ENCODE assay signal across 8 cellular contexts in the genomic region with DNA sequence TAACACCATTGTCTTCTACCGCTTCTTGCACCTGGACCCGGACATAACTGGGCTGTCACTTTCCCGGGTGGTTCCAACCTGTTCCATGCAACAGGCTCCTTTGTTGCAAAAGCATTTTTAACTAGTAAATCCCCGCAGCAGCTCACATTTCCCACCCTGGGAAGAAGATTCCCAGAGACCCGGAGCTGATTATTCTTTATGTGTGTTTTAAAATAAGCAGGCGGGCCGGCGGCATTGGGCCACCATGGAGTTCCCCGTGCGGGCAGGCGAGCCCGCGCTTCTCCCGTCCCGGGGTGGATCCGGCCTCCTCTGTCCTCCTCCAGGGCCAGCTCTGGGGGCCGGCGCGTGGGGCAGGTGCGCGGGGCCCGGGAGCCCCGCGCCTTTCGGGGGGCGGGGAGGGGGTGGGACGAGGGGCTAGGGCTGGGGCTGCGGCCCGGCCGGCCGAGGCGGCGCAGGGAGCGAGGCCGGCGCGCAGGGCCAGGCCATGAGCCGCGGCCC. TPM values are rescaled to one million over a fixed set of nuclear protein-coding genes. Genes with fewer than 3 reads are reported as not detected.
A peak's percentile ranks its signal among the peaks of the same experiment; 100 is the strongest.
DNase-seq lines count a peak whose midpoint lies in the region; ATAC-seq and TF ChIP-seq lines count a peak whose summit lies in the region.

No MANE protein-coding gene starts in this region.

- no peak for TF ChIP-seq CTCF in HFF-Myc (IDR thresholded peaks at IDR 0.05; ENCODE audit: low read depth, low read length, missing control alignments)

- H3K27me3 Mint-ChIP-seq in stimulated activated naive CD8-positive, alpha-beta T cell treated with anti-CD3 and anti-CD28 coated beads, Interleukin-15, amount 100 ng/mL, for 72 hours, result no peaks in the 10 kb centered on the region

- no peaks in the 10 kb centered on the region for H3K9me3 Mint-ChIP-seq in activated naive CD4-positive, alpha-beta T cell treated with anti-CD3 and anti-CD28 coated beads, Interleukin-2, amount 50 U/mL, for 72 hours
- H3K9me3 Mint-ChIP-seq in stimulated activated naive CD8-positive, alpha-beta T cell treated with anti-CD3 and anti-CD28 coated beads, Interleukin-15, amount 100 ng/mL, for 72 hours, result no peaks in the 10 kb centered on the region

- no peak for ATAC-seq in activated naive CD4-positive, alpha-beta T cell treated with anti-CD3 and anti-CD28 coated beads, Interleukin-2, amount 50 U/mL, for 72 hours
- ATAC-seq in stimulated activated naive CD8-positive, alpha-beta T cell treated with anti-CD3 and anti-CD28 coated beads, Interleukin-15, amount 100 ng/mL, for 72 hours, result no peak
- no peak for ATAC-seq in GM21619 (IDR thresholded peaks at IDR 0.05; ENCODE audit: unreplicated experiment)
- no peak for ATAC-seq in HG03457 (IDR thresholded peaks at IDR 0.05; ENCODE audit: unreplicated experiment)

- peaks cover 47% of the 10 kb centered on the region for H3K4me1 Mint-ChIP-seq in stimulated activated naive CD8-positive, alpha-beta T cell treated with anti-CD3 and anti-CD28 coated beads, Interleukin-15, amount 100 ng/mL, for 72 hours

- H3K4me3 ChIP-seq in HFF-Myc (replicated peaks; ENCODE audit: low read depth, low read length), result peak overlapping the region; percentile 72

- H3K27ac Mint-ChIP-seq in activated naive CD4-positive, alpha-beta T cell treated with anti-CD3 and anti-CD28 coated beads, Interleukin-2, amount 50 U/mL, for 72 hours, result peak overlapping the region; percentile 83 to 92
- H3K27ac Mint-ChIP-seq in stimulated activated naive CD8-positive, alpha-beta T cell treated with anti-CD3 and anti-CD28 coated beads, Interleukin-15, amount 100 ng/mL, for 72 hours, result peak overlapping the region; percentile 76 to 94

- H3K36me3 Mint-ChIP-seq in activated naive CD4-positive, alpha-beta T cell treated with anti-CD3 and anti-CD28 coated beads, Interleukin-2, amount 50 U/mL, for 72 hours, result peaks cover 9 to 26% of the 10 kb centered on the region in 2 donors

- DNase-seq in AG08395 (ENCODE audit: low spot score) (peak; percentile 9), HFF-Myc (ENCODE audit: extremely low read depth, low read depth) (no peak), iris pigment epithelial cell (ENCODE audit: low read depth) (peak; percentile 55), T1000 (lab: John Stamatoyannopoulos, UW) (no peak)
- DNase-seq in activated naive CD4-positive, alpha-beta T cell treated with anti-CD3 and anti-CD28 coated beads, Interleukin-2, amount 50 U/mL, for 72 hours (ENCODE audit: low spot score in 2 of 2), result peak in 1 of 2 donors; percentile 23
- peak; percentile 21 to 29 for DNase-seq in stimulated activated naive CD8-positive, alpha-beta T cell treated with anti-CD3 and anti-CD28 coated beads, Interleukin-15, amount 100 ng/mL, for 72 hours

- H3K4me3 Mint-ChIP-seq in stimulated activated naive CD8-positive, alpha-beta T cell treated with anti-CD3 and anti-CD28 coated beads, Interleukin-15, amount 100 ng/mL, for 72 hours, result peak overlapping the region; percentile 93 to 96

RNA-seq across cellular contexts. Expression of gene CRAMP1, which starts 1.6 kb away (rescaled TPM):
- 10 to 100 TPM; 16.5 to 19.5 TPM for total RNA-seq in activated naive CD4-positive, alpha-beta T cell treated with anti-CD3 and anti-CD28 coated beads, Interleukin-2, amount 50 U/mL, for 72 hours

RNA-seq across cellular contexts. Expression of gene IFT140, which starts 1.9 kb away (rescaled TPM):
- total RNA-seq in activated naive CD4-positive, alpha-beta T cell treated with anti-CD3 and anti-CD28 coated beads, Interleukin-2, amount 50 U/mL, for 72 hours, result 10 to 100 TPM; 16.0 to 17.1 TPM

Comparison
In these comparisons a context has a peak if more than half of its experiments do, and no peak if none do; other contexts are left out.
1. DNase-seq: peak in AG08395 (single experiment), iris pigment epithelial cell (single experiment) and stimulated activated naive CD8-positive, alpha-beta T cell treated with anti-CD3 and anti-CD28 coated beads, Interleukin-15, amount 100 ng/mL, for 72 hours (2 of 2); none in HFF-Myc (single experiment) and T1000 (single experiment).